In the genomic region with DNA sequence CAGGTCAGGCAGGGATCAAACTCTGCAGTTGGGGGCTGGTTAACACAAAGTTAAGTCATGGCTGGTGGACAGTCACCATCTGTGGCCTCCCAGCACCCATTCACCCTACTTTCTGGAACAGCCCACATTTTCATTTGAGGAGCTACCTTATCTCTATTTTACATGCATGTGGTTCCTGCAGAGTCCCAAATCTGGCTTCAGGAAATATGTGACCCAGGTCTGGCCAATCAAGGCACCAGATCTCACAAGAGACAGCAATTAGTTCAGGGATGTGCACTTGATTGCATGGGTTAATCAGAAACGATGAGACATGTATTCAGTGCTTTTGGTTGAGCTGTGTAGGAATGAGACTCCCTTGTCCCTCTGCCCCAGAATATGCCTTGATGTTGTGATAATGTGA, we compare ENCODE assay signal across 33 cellular contexts.
"Had no signal": no experiment of that assay in that cellular context is flagged by ENCODE, and none has a peak within 500 bp of the region (broad histone marks: within the 10 kb centered on the region; RNA-seq: fewer than 3 reads in every experiment).

No MANE protein-coding gene starts in this region.

- DNase-seq: activated effector memory CD4-positive, alpha-beta T cell treated with anti-CD3 and anti-CD28 coated beads, Interleukin-2, amount 50 U/mL, for 16 hours; activated effector memory CD4-positive, alpha-beta T cell treated with Interleukin-2 at 50 U/mL for 16 hours; activated gamma-delta T cell; activated gamma-delta T cell treated with Interleukin-2 at 50 U/mL for 16 hours; activated naive CD4-positive, alpha-beta T cell; activated naive CD4-positive, alpha-beta T cell treated with anti-CD3 and anti-CD28 coated beads for 36 hours; activated naive CD4-positive, alpha-beta T cell treated with anti-CD3 and anti-CD28 coated beads, Interleukin-2, amount 10 ng/mL, durations not matched to agents 7 days and 5 days; activated naive CD4-positive, alpha-beta T cell treated with anti-CD3 and anti-CD28 coated beads, Interleukin-2, amount 50 U/mL, for 16 hours; activated naive CD4-positive, alpha-beta T cell treated with Interleukin-2 at 50 U/mL for 16 hours; activated naive CD8-positive, alpha-beta T cell treated with anti-CD3 and anti-CD28 coated beads for 36 hours; activated naive CD8-positive, alpha-beta T cell treated with anti-CD3 and anti-CD28 coated beads, Interleukin-2, amount 10 ng/mL, durations not matched to agents 7 days and 5 days; activated naive CD8-positive, alpha-beta T cell treated with anti-CD3 and anti-CD28 coated beads, Interleukin-2, amount 50 U/mL, for 24 hours; activated T-cell treated with anti-CD3 and anti-CD28 coated beads, Interleukin-2, amount 50 U/mL, for 24 hours; activated T-cell treated with anti-CD3 and anti-CD28 coated beads, Interleukin-2, amount 50 U/mL, for 4 hours; activated T-cell treated with anti-CD3 and anti-CD28 coated beads, Interleukin-2, amount 50 U/mL, for 48 hours; activated T-cell treated with anti-CD3 and anti-CD28 coated beads, Interleukin-2, amount 50 U/mL, for 72 hours; adrenal gland; amniotic stem cell; amygdala; anterior cingulate cortex; aorta; body of pancreas; brain microvascular endothelial cell; caudate nucleus; central memory CD4-positive, alpha-beta T cell; cerebellar nuclear complex had no signal

- H3K27me3 ChIP-seq: adrenal gland, ascending aorta, body of pancreas, brain microvascular endothelial cell, breast epithelium, cardiac muscle cell had no signal

- H3K9me3 ChIP-seq: adrenal gland, ascending aorta, body of pancreas, breast epithelium had no signal

- ATAC-seq: activated naive CD4-positive, alpha-beta T cell treated with anti-CD3 and anti-CD28 coated beads, Interleukin-2, amount 50 U/mL, for 72 hours; activated naive CD8-positive, alpha-beta T cell treated with anti-CD3 and anti-CD28 coated beads, Interleukin-2, amount 50 U/mL, for 24 hours; activated T-cell treated with anti-CD3 and anti-CD28 coated beads, Interleukin-2, amount 50 U/mL, for 4 hours; activated T-cell treated with anti-CD3 and anti-CD28 coated beads, Interleukin-2, amount 50 U/mL, for 72 hours; activated T-helper 17 cell treated with anti-CD3 and anti-CD28 coated beads, Interleukin-2, amount 50 U/mL, for 72 hours; body of pancreas had no signal

- H3K36me3 ChIP-seq: adrenal gland, ascending aorta, brain microvascular endothelial cell, breast epithelium, cardiac muscle cell had no signal

- H3K4me1 ChIP-seq: adrenal gland, ascending aorta, body of pancreas, breast epithelium had no signal

- H3K27ac ChIP-seq: adrenal gland, ascending aorta, body of pancreas, brain microvascular endothelial cell, breast epithelium, cardiac muscle cell had no signal

- H3K4me3 ChIP-seq: adrenal gland, ascending aorta, body of pancreas, breast epithelium, cardiac muscle cell had no signal

- FAIRE-seq: astrocyte, bronchial epithelial cell had no signal
